In the genomic region with DNA sequence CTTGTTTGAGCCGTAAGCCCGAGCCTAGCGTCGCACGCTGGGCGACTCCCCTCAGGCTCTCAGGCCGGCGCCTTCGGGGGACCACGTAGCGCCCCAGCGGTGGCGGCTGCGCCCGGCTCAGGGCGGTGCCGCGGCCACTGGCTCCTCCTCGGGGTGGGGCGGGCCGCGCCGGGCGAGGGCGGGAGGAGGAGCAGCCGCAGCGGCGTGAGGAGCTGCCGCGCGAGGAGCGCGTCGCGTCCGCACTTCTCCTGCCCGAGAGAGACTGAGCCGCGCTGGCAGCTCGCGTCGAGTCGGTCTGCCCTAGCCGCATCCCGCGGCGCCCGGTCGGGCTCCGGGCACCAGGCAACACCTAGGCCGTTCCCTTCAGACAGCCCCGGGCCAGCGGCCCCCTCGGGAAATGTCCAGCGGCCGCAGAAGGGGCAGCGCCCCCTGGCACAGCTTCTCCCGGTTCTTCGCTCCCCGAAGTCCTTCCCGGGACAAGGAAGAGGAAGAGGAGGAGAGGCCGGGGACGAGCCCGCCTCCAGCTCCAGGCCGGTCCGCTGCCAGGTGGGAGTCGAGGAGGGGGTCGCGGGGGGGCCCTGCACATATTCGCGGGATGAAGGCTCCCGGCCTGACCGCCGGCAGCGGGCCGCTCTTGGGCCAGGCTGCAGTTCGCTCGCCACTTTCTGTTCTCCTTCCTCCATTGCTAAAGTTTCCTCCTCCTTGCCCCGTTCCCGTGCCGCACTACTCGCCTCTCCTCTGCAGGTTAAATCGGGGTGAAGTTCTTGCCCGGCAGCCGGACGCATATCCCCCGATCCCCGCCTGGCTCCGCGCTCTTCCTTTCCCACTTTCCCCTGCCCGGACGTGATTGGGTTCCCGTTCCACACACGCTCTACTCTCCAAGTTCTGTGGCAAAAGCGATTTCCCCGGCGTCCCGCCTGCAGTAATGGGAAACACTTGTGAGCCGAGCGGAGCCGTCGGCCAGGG, we compare ENCODE assay signal across 8 cellular contexts. TPM values are rescaled to one million over a fixed set of nuclear protein-coding genes. Genes with fewer than 3 reads are reported as not detected.
DNase-seq lines count a peak whose midpoint lies in the region; ATAC-seq lines count a peak whose summit lies in the region.

Gene CRYBG3, plus strand, starts transcription at position 202 of the 966 bp plus-strand sequence. Its CDS starts 196 bp downstream, at position 398.

- peaks cover 8% of the 10 kb centered on the region for H3K27me3 ChIP-seq in CD4-positive, CD25-positive, alpha-beta regulatory T cell (ENCODE audit: control insufficient read depth, insufficient read depth, low read length)
- H3K27me3 ChIP-seq in effector memory CD4-positive, alpha-beta T cell (replicated peaks; ENCODE audit: control insufficient read depth, insufficient read depth, low read length, poor library complexity, severe bottlenecking) = no peaks in the 10 kb centered on the region

- peak within 1 kb of the TSS; percentile 76 to 88 (median 84) for H3K27ac Mint-ChIP-seq in CD4-positive, CD25-positive, alpha-beta regulatory T cell
- peak within 1 kb of the TSS; percentile 13 for H3K27ac Mint-ChIP-seq in memory B cell

- peaks cover 22% of the 10 kb centered on the region for H3K4me1 ChIP-seq in CD4-positive, CD25-positive, alpha-beta regulatory T cell (ENCODE audit: control insufficient read depth, insufficient read depth, low read length, poor library complexity, severe bottlenecking)
- H3K4me1 ChIP-seq in effector memory CD4-positive, alpha-beta T cell (ENCODE audit: control insufficient read depth, insufficient read depth, low read length, poor library complexity, severe bottlenecking) = no peaks in the 10 kb centered on the region

- peaks cover 0 to 31% (median 17%) of the 10 kb centered on the region in 4 donors for H3K4me1 Mint-ChIP-seq in CD4-positive, CD25-positive, alpha-beta regulatory T cell
- peaks cover 15% of the 10 kb centered on the region for H3K4me1 Mint-ChIP-seq in memory B cell

- H3K27ac ChIP-seq in CD4-positive, CD25-positive, alpha-beta regulatory T cell (ENCODE audit: insufficient read depth, low read length, poor library complexity, severe bottlenecking) = peak within 1 kb of the TSS; percentile 53
- H3K27ac ChIP-seq in effector memory CD4-positive, alpha-beta T cell (ENCODE audit: insufficient read depth, low read length, poor library complexity, severe bottlenecking) = peak within 1 kb of the TSS; percentile 45

- ATAC-seq in CD4-positive, CD25-positive, alpha-beta regulatory T cell (ENCODE audit: low read depth in 2 of 2) = peak; percentile 98
- peak; percentile 93 for ATAC-seq in GM19351 (IDR thresholded peaks at IDR 0.05; ENCODE audit: unreplicated experiment)
- peak; percentile 96 for ATAC-seq in HG03469 (IDR thresholded peaks at IDR 0.05; ENCODE audit: unreplicated experiment)
- peak; percentile 96 for ATAC-seq in memory B cell (ENCODE audit: low read depth)

- H3K4me3 ChIP-seq in CD4-positive, CD25-positive, alpha-beta regulatory T cell (ENCODE audit: low read depth, low read length) = peak within 1 kb of the TSS; percentile 76
- H3K4me3 ChIP-seq in effector memory CD4-positive, alpha-beta T cell (ENCODE audit: insufficient read depth, low read depth, low read length, poor library complexity, severe bottlenecking) = peak within 1 kb of the TSS; percentile 81

- peak within 1 kb of the TSS; percentile 92 to 98 (median 94) for H3K4me3 Mint-ChIP-seq in CD4-positive, CD25-positive, alpha-beta regulatory T cell
- H3K4me3 Mint-ChIP-seq in memory B cell = peak within 1 kb of the TSS; percentile 90

- peaks cover 3% of the 10 kb centered on the region for H3K36me3 Mint-ChIP-seq in CD4-positive, CD25-positive, alpha-beta regulatory T cell
- H3K36me3 Mint-ChIP-seq in memory B cell = no peaks in the 10 kb centered on the region

- no peaks in the 10 kb centered on the region for H3K36me3 ChIP-seq in CD4-positive, CD25-positive, alpha-beta regulatory T cell (ENCODE audit: control insufficient read depth, insufficient read depth, low read length)
- H3K36me3 ChIP-seq in effector memory CD4-positive, alpha-beta T cell (ENCODE audit: control insufficient read depth, insufficient read depth, low read length) = no peaks in the 10 kb centered on the region

- H3K27me3 Mint-ChIP-seq in CD4-positive, CD25-positive, alpha-beta regulatory T cell = peaks cover 48% of the 10 kb centered on the region
- H3K27me3 Mint-ChIP-seq in memory B cell = peaks cover 20% of the 10 kb centered on the region

- DNase-seq in CD4-positive, CD25-positive, alpha-beta regulatory T cell = peak; percentile 69 to 89 (median 82)
- peak; percentile 65 for DNase-seq in NCI-H82 treated with DMSO at 0.1 percent for 48 hours (lab: John Stamatoyannopoulos, UW; ENCODE audit: unreplicated experiment)
- DNase-seq in activated CD8-positive, alpha-beta memory T cell treated with anti-CD3 and anti-CD28 coated beads for 24 hours = peak; percentile 92
- peak; percentile 60 to 71 (median 69) for DNase-seq in effector memory CD4-positive, alpha-beta T cell
- peak; percentile 74 to 77 for DNase-seq in memory B cell (ENCODE audit: low spot score in 2 of 2)
- DNase-seq in stimulated activated CD8-positive, alpha-beta memory T cell treated with anti-CD3 and anti-CD28 coated beads, Interleukin-12 subunit alpha, Interleukin-12 subunit beta, amount 100 ng/mL, for 1 hour (ENCODE audit: low read depth) = peak; percentile 62

- no peaks in the 10 kb centered on the region for H3K9me3 Mint-ChIP-seq in CD4-positive, CD25-positive, alpha-beta regulatory T cell
- no peaks in the 10 kb centered on the region for H3K9me3 Mint-ChIP-seq in memory B cell

- no peaks in the 10 kb centered on the region for H3K9me3 ChIP-seq in CD4-positive, CD25-positive, alpha-beta regulatory T cell (ENCODE audit: control insufficient read depth in 2 of 2, low read length in 2 of 2)
- H3K9me3 ChIP-seq in effector memory CD4-positive, alpha-beta T cell (ENCODE audit: control insufficient read depth, low read length) = no peaks in the 10 kb centered on the region

RNA-seq across cellular contexts. Expression of gene CRYBG3, which starts in this region (rescaled TPM):
- total RNA-seq in CD4-positive, CD25-positive, alpha-beta regulatory T cell = 4.4 TPM
- polyA plus RNA-seq in CD4-positive, CD25-positive, alpha-beta regulatory T cell = 1 to 10 TPM; 1.1 to 1.5 (median 1.3) TPM

Comparison
In these comparisons a context has a peak if more than half of its experiments do, and no peak if none do; other contexts are left out.
1. Peak in every context shown above with its lines: DNase-seq, ATAC-seq, H3K4me3 ChIP-seq and H3K27ac ChIP-seq.